ENCODE assay signal across 25 cellular contexts in the genomic region with DNA sequence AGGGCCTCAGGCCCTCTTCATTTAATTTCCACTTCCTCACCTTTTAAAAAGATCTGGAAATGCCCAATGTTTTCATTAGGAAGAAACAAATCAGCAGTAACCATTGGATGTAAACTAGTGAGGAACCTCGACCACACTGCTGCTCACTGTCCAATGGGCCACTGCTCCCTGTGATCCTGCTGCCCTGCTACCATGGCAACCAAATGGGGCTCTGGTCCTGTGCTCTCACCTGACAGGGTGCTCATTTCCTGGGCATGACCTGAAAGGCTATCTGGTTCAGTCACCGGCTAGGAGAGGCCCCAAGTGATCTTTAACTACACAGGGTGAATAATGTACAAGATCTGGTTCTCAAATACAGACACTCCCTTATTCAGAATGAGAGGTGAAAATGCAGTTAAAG. TPM values are rescaled to one million over a fixed set of nuclear protein-coding genes. Genes with fewer than 3 reads are reported as not detected.
DNase-seq lines count a peak whose midpoint lies in the region; ATAC-seq, FAIRE-seq and TF ChIP-seq lines count a peak whose summit lies in the region.
"Had no signal": no experiment of that assay in that cellular context is flagged by ENCODE, and none has a peak within 500 bp of the region (broad histone marks: within the 10 kb centered on the region; RNA-seq: fewer than 3 reads in every experiment).

No MANE protein-coding gene starts in this region.

- TF ChIP-seq CTCF in SK-N-SH (IDR thresholded peaks at IDR 0.05) (no peak), K562 (IDR thresholded peaks at IDR 0.05 in 2 of 3, conservative IDR thresholded peaks at IDR 0.05 in 1 of 3; ENCODE audit: insufficient read depth in 2 of 3, low read depth in 1 of 3, low read length in 3 of 3) (no peak), psoas muscle (IDR thresholded peaks at IDR 0.05) (no peak)

- no peak overlapping the region for H3K4me3 ChIP-seq in SK-N-SH (ENCODE audit: low read depth in 2 of 2, low read length in 1 of 2)
- no peak overlapping the region for H3K4me3 ChIP-seq in K562
- no peak overlapping the region for H3K4me3 ChIP-seq in Karpas-422 (ENCODE audit: low read length)
- H3K4me3 ChIP-seq in psoas muscle: no peak overlapping the region
- H3K4me3 ChIP-seq: BLaER1 treated with 17β-estradiol and CSF1 and Interleukin-3, amounts not matched to agents 10 nM and 100 nM; dorsolateral prefrontal cortex; heart right ventricle; thoracic aorta; vagina had no signal

- H3K4me3 Mint-ChIP-seq in naive thymus-derived CD8-positive, alpha-beta T cell: peak overlapping the region in 1 of 10 donors; percentile 7

- H3K9me1 ChIP-seq in K562 (ENCODE audit: control insufficient read depth, insufficient read depth, low read length): no peaks in the 10 kb centered on the region

- H3K4me1 ChIP-seq in SK-N-SH (ENCODE audit: control insufficient read depth in 1 of 2, insufficient read depth in 2 of 2, low read depth in 1 of 2, low read length in 1 of 2) (peaks cover 0 to 3% of the 10 kb centered on the region in 2 experiments; a peak in 2 of 4 replicates), K562 (replicated peaks in 1 of 2; ENCODE audit: control insufficient read depth in 2 of 2, insufficient read depth in 2 of 2, low read length in 2 of 2) (no peaks in the 10 kb centered on the region), Karpas-422 (ENCODE audit: low read length) (no peaks in the 10 kb centered on the region), psoas muscle (no peaks in the 10 kb centered on the region)

- no peaks in the 10 kb centered on the region for H3K27me3 Mint-ChIP-seq in naive thymus-derived CD8-positive, alpha-beta T cell

- POLR2A ChIA-PET in SK-N-SH (lab: Yijun Ruan, JAX) (interaction anchor here (0.6 kb wide), 1 partner anchor 62 kb away, joined by 5 read pairs; no protein-coding TSS in a partner anchor), K562 (lab: Yijun Ruan, JAX) (no interaction called here)
- POLR2A ChIA-PET in naive thymus-derived CD8-positive, alpha-beta T cell (lab: Charles Lee): interaction anchor here (0.6 to 3.4 kb wide), 4 partner anchors 11 to 53 kb away, joined by 3 to 33 read pairs (median 8); a partner anchor contains a TSS

- no peak for FAIRE-seq in K562 (lab: Jason Lieb, UNC)

- H3K4me2 ChIP-seq in SK-N-SH: no peak overlapping the region
- no peak overlapping the region for H3K4me2 ChIP-seq in K562 (ENCODE audit: insufficient read depth, low read length)
- no peak overlapping the region for H3K4me2 ChIP-seq in Karpas-422 (ENCODE audit: low read depth, low read length, poor library complexity, severe bottlenecking)
- H3K4me2 ChIP-seq: BLaER1 treated with 17β-estradiol and CSF1 and Interleukin-3, amounts not matched to agents 10 nM and 100 nM had no signal

- H3K9me2 ChIP-seq in SK-N-SH (no peaks in the 10 kb centered on the region), Karpas-422 (replicated peaks; ENCODE audit: insufficient read depth, low read length) (no peaks in the 10 kb centered on the region)

- H3K9me3 ChIP-seq in SK-N-SH (no peaks in the 10 kb centered on the region), K562 (replicated peaks; ENCODE audit: control insufficient read depth, insufficient read depth, low read depth, low read length) (no peaks in the 10 kb centered on the region), Karpas-422 (ENCODE audit: low read length) (0 out of 2 replicates have a peak, but pooled peaks cover 3% of the 10 kb centered on the region), psoas muscle (no peaks in the 10 kb centered on the region)
- H3K9me3 ChIP-seq: heart right ventricle, neutrophil, thoracic aorta, vagina had no signal

- WGBS in SK-N-SH (ENCODE audit: low lambda C conversion rate): 76% methylated on average over 2 of the region's 2 CpGs
- WGBS in K562 (ENCODE audit: insufficient coverage, low coverage, missing lambda C conversion rate): 14% methylated on average over 2 of the region's 2 CpGs
- WGBS in psoas muscle, 3 donors: 88 to 91% (median 91%) methylated on average over 2 of the region's 2 CpGs

- no peaks in the 10 kb centered on the region for H4K20me1 ChIP-seq in SK-N-SH (ENCODE audit: insufficient read depth)
- no peaks in the 10 kb centered on the region for H4K20me1 ChIP-seq in K562 (replicated peaks; ENCODE audit: control insufficient read depth, insufficient read depth, low read length)
- H4K20me1 ChIP-seq in Karpas-422 (ENCODE audit: insufficient read depth, low read depth, low read length): no peaks in the 10 kb centered on the region

- DNase-seq in SK-N-SH (peak; percentile 49), HK-2 (ENCODE audit: unreplicated experiment) (peak; percentile 1), K562 (ENCODE audit: extremely low read depth in 1 of 4, low spot score in 3 of 4) (no peak), Karpas-422 (no peak), psoas muscle (no peak), posterior cingulate gyrus (no peak)
- no peak for DNase-seq in naive thymus-derived CD8-positive, alpha-beta T cell
- DNase-seq: activated CD4-positive, alpha-beta T cell treated with anti-CD3 and anti-CD28 coated beads for 4 hours; activated effector memory CD4-positive, alpha-beta T cell treated with anti-CD3 and anti-CD28 coated beads, Interleukin-2, amount 50 U/mL, for 16 hours; anterior cingulate cortex; caudate nucleus; dorsolateral prefrontal cortex; heart right ventricle; NCI-H1694; NCI-H226; PC-3; SHP77; stimulated activated CD4-positive, alpha-beta T cell treated with anti-CD3 and anti-CD28 coated beads, Interleukin-4, amount 100 ng/mL, for 1 hour; stimulated activated naive CD4-positive, alpha-beta T cell treated with Interleukin-2 at 50 U/mL for 16 hours; T-helper 1 cell had no signal

- no TSS peak for BruUV-seq in K562 (replicated peaks; lab: Mats Ljungman, UMichigan)

- H3K9ac ChIP-seq in SK-N-SH: no peak overlapping the region
- H3K9ac ChIP-seq in K562 (ENCODE audit: insufficient read depth in 1 of 2, low read depth in 2 of 2, low read length in 2 of 2): no peak overlapping the region
- H3K9ac ChIP-seq in Karpas-422 (ENCODE audit: low read length): no peak overlapping the region
- H3K9ac ChIP-seq: BLaER1 treated with 17β-estradiol and CSF1 and Interleukin-3, amounts not matched to agents 10 nM and 100 nM had no signal

- H3F3A ChIP-seq in SK-N-SH (replicated peaks; ENCODE audit: insufficient read depth): no peaks in the 10 kb centered on the region

- in situ Hi-C loops in K562 (cut with MboI): no loop called here

- H3K27me3 ChIP-seq in SK-N-SH (ENCODE audit: insufficient read depth) (no peaks in the 10 kb centered on the region), K562 (ENCODE audit: control insufficient read depth in 2 of 2, insufficient read depth in 2 of 2, low read length in 2 of 2) (no peaks in the 10 kb centered on the region; a peak in 2 of 5 replicates), Karpas-422 (ENCODE audit: low read length) (no peaks in the 10 kb centered on the region), psoas muscle (ENCODE audit: insufficient read depth in 3 of 3, low read length in 2 of 3) (no peaks in the 10 kb centered on the region)
- H3K27me3 ChIP-seq: BLaER1 treated with 17β-estradiol and CSF1 and Interleukin-3, amounts not matched to agents 10 nM and 100 nM; dorsolateral prefrontal cortex; heart right ventricle; neutrophil; vagina had no signal

- no peaks in the 10 kb centered on the region for H3K79me2 ChIP-seq in SK-N-SH (ENCODE audit: insufficient read depth)
- no peaks in the 10 kb centered on the region for H3K79me2 ChIP-seq in K562 (ENCODE audit: control insufficient read depth, insufficient read depth, low read length)
- no peaks in the 10 kb centered on the region for H3K79me2 ChIP-seq in Karpas-422 (ENCODE audit: low read length)

- CTCF ChIA-PET in SK-N-SH (lab: Yijun Ruan, JAX): interaction anchor here (0.6 to 4.9 kb wide), 3 partner anchors 52 to 241 kb away, joined by 3 to 18 read pairs (median 5); a partner anchor contains a TSS
- CTCF ChIA-PET in K562 (lab: Yijun Ruan, JAX; ENCODE audit: low intra/inter-chr PET ratio): no interaction called here

- H3K36me3 Mint-ChIP-seq in naive thymus-derived CD8-positive, alpha-beta T cell: peaks cover 14 to 96% (median 39%) of the 10 kb centered on the region in 3 donors

- ATAC-seq in SK-N-SH treated with all-trans-retinoic acid at 6 μM for 48 hours: no peak
- no peak for ATAC-seq in K562
- ATAC-seq in naive thymus-derived CD8-positive, alpha-beta T cell: no peak
- ATAC-seq in psoas muscle: no peak
- ATAC-seq: heart right ventricle, PC-3 had no signal

- H3K36me3 ChIP-seq in SK-N-SH (replicated peaks in 1 of 2; ENCODE audit: control insufficient read depth in 1 of 2, insufficient read depth in 2 of 2, low read length in 1 of 2): peaks cover 7 to 15% of the 10 kb centered on the region in 2 experiments
- no peaks in the 10 kb centered on the region for H3K36me3 ChIP-seq in K562 (ENCODE audit: control insufficient read depth, insufficient read depth, low read length)
- no peaks in the 10 kb centered on the region for H3K36me3 ChIP-seq in Karpas-422 (ENCODE audit: insufficient read depth, low read length)
- H3K36me3 ChIP-seq in psoas muscle (ENCODE audit: insufficient read depth in 1 of 2, low read depth in 1 of 2): peaks cover 6 to 64% of the 10 kb centered on the region in 2 donors
- H3K36me3 ChIP-seq: thoracic aorta had no signal

- no peak for TF ChIP-seq RAD21 in SK-N-SH (IDR thresholded peaks at IDR 0.05; ENCODE audit: low read length)
- no peak for TF ChIP-seq RAD21 in K562 (CRISPR knock-in tag; conservative IDR thresholded peaks at IDR 0.05 in 1 of 2, IDR thresholded peaks at IDR 0.05 in 1 of 2)

- no peak overlapping the region for H3K27ac ChIP-seq in SK-N-SH (ENCODE audit: low read depth in 2 of 2, low read length in 1 of 2)
- no peak overlapping the region for H3K27ac ChIP-seq in K562 (ENCODE audit: extremely low read depth, low read depth, low read length)
- H3K27ac ChIP-seq in Karpas-422 (ENCODE audit: low read length): no peak overlapping the region
- no peak overlapping the region for H3K27ac ChIP-seq in psoas muscle
- H3K27ac ChIP-seq: BLaER1 treated with 17β-estradiol and CSF1 and Interleukin-3, amounts not matched to agents 10 nM and 100 nM; heart right ventricle; neutrophil; thoracic aorta had no signal

- no peaks in the 10 kb centered on the region for H3K9me3 Mint-ChIP-seq in naive thymus-derived CD8-positive, alpha-beta T cell

- intact Hi-C loops in K562 (cut with micrococcal nuclease): no loop called here
- intact Hi-C loops in psoas muscle (cut with DNase I): no loop called here
- intact Hi-C loops in posterior cingulate gyrus (cut with DNase I): no loop called here

- no peak for TF ChIP-seq POLR2A in K562 (conservative IDR thresholded peaks at IDR 0.05)

- H3K4me1 Mint-ChIP-seq in naive thymus-derived CD8-positive, alpha-beta T cell: peaks cover 14 to 61% (median 51%) of the 10 kb centered on the region in 4 donors

- no peak overlapping the region for H2AFZ ChIP-seq in SK-N-SH (ENCODE audit: low read depth)
- no peak overlapping the region for H2AFZ ChIP-seq in K562 (ENCODE audit: low read depth, low read length)
- no peak overlapping the region for H2AFZ ChIP-seq in Karpas-422 (ENCODE audit: low read length)

- peak overlapping the region in 9 of 10 donors; percentile 18 to 85 (median 60) for H3K27ac Mint-ChIP-seq in naive thymus-derived CD8-positive, alpha-beta T cell

- TF ChIP-seq EP300 in SK-N-SH (IDR thresholded peaks at IDR 0.05; ENCODE audit: borderline replicate concordance in 1 of 2, low read depth in 1 of 2, low read length in 1 of 2) (no peak), K562 (IDR thresholded peaks at IDR 0.05; ENCODE audit: low read length) (no peak)

RNA-seq across cellular contexts. Expression of a gene that starts 54.6 kb away (rescaled TPM):
- 5.7 and 5.9 TPM in 2 replicates for polyA plus RNA-seq in SK-N-SH (2012; rRNA removed)
- polyA plus RNA-seq in SK-N-SH (2012; cell fraction: cytosol; rRNA removed): 5.8 and 6.1 TPM in 2 replicates
- polyA plus RNA-seq in SK-N-SH (2012; cell fraction: nucleus; rRNA removed): 7.0 and 7.1 TPM in 2 replicates
- 1.8 and 2.1 TPM in 2 replicates for total RNA-seq in K562 (2011; cell fraction: chromatin; rRNA removed; ENCODE audit: low replicate concordance)
- 0.67 and 1.3 TPM in 2 replicates for total RNA-seq in K562 (2011; cell fraction: nucleolus; rRNA removed)
- 2.2 and 3.1 TPM in 2 replicates for total RNA-seq in K562 (2011; cell fraction: nucleoplasm; rRNA removed)
- 0.77 and 1.7 TPM in 2 replicates for total RNA-seq in K562 (2014; rRNA removed)
- total RNA-seq in K562 (2014; rRNA removed; fragmentation: Illumina TruSeq; extraction: Trizol): 2.0 TPM in 2 replicates
- 2.2 and 3.3 TPM in 2 replicates for total RNA-seq in K562 (2015; rRNA removed; fragmentation: Illumina TruSeq; extraction: Trizol)
- total RNA-seq in K562 (2021): 2.2 and 2.7 TPM in 2 replicates
- 0.05 and 0.93 TPM in 2 replicates for polyA plus RNA-seq in K562 (2011; rRNA removed)
- polyA plus RNA-seq in K562 (2011; cell fraction: cytosol; rRNA removed): 0.13 and 0.46 TPM in 2 replicates
- 0.03 and 0.90 TPM in 2 replicates for polyA plus RNA-seq in K562 (2011; cell fraction: nucleus; rRNA removed)
- polyA plus RNA-seq in K562 (2012): 2.1 and 2.3 TPM in 2 replicates
- 1.7 and 2.2 TPM in 2 replicates for polyA plus RNA-seq in K562 (2014; fragmentation: Illumina TruSeq; extraction: Trizol)
- 1 to 10 TPM in 1 of 2 experiments, under 1 TPM in 1; 0.94 to 1.3 TPM for polyA plus RNA-seq in K562 (2014; fragmentation: Nextera tagmentation; extraction: Ambion mirVana)
- polyA plus RNA-seq in K562 (2014; rRNA removed): 1.4 and 1.7 TPM in 2 replicates
- 0.48 and 1.2 TPM in 2 replicates for polyA minus RNA-seq in K562 (2011; rRNA and poly(A)+ RNA removed)
- polyA minus RNA-seq in K562 (2011; cell fraction: cytosol; rRNA and poly(A)+ RNA removed): 0.67 TPM in 1 of 2 replicates, not detected in the other
- 0.89 and 1.1 TPM in 2 replicates for polyA minus RNA-seq in K562 (2011; cell fraction: nucleus; rRNA and poly(A)+ RNA removed)
- 100 to 1,000 TPM; 118 to 123 TPM for total RNA-seq in naive thymus-derived CD8-positive, alpha-beta T cell
- polyA plus RNA-seq in naive thymus-derived CD8-positive, alpha-beta T cell: 100 to 1,000 TPM in 1 of 3 donors, 10 to 100 TPM in 2; 95.3 to 101 (median 96.9) TPM
- total RNA-seq in Karpas-422 (2014; rRNA removed; shearing (Covaris generic); ENCODE audit: low replicate concordance): 4.7 and 7.7 TPM in 2 replicates
- total RNA-seq in psoas muscle: 10 to 100 TPM in 1 of 4 donors, 1 to 10 TPM in 3; 6.3 to 10.4 (median 7.0) TPM
- polyA plus RNA-seq in psoas muscle: 1 to 10 TPM; 4.6 to 6.3 (median 6.2) TPM

Comparison
In these comparisons a context has a peak if more than half of its experiments do, and no peak if none do; other contexts are left out.
1. DNase-seq: peak in SK-N-SH (single experiment) and HK-2 (single experiment); none in K562 (0 of 4), naive thymus-derived CD8-positive, alpha-beta T cell (0 of 10), Karpas-422 (single experiment), psoas muscle (0 of 2) and posterior cingulate gyrus (0 of 10).
2. RNA of a gene that starts 54.6 kb away (total RNA-seq): 118 to 123 TPM in naive thymus-derived CD8-positive, alpha-beta T cell; 6.3 to 10.4 TPM in psoas muscle, 4.7 to 7.7 TPM in Karpas-422 and 0.67 to 3.3 TPM in K562; every median in the first group is over 10 times any median in the second.